24 cellular contexts compared by ENCODE assay signal in the genomic region with DNA sequence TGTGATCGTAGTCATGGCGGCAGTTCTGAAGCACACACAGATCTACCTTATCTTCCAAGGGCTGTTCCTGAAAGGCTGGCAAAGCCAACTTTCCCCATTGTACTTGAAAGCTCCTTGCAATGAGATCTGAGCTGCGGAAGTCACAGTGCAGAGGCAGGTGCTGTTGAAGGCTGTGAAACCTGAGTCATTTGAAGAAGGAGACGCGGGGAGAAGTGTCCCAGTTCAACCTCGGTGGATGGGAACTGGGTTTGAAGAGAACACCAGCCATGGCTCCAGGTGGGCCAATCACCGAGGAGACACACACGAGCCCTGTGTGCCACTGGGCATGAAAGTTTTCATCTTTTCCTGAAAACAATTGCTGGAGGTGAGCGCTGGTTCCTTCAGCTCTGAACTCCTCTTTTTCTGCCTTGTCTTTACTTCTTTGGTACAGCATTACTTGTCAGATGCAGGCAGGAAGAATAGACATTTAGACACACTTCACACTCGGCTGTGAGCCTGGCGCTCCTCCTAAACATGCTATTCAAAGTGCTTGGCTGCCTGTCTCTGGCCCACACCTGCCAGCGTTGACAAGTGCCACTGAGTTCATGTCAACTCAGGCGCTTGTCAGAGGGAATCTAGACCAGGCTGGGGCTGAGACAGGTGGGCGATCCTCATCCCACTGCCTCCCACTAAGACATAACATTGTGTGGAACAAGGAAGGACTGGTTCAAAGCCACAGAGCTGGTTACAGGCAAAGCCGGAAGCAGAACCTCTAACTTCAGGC. TPM values are rescaled to one million over a fixed set of nuclear protein-coding genes. Genes with fewer than 3 reads are reported as not detected.
DNase-seq lines count a peak whose midpoint lies in the region; ATAC-seq, FAIRE-seq and TF ChIP-seq lines count a peak whose summit lies in the region.
"Had no signal": no experiment of that assay in that cellular context is flagged by ENCODE, and none has a peak within 500 bp of the region (broad histone marks: within the 10 kb centered on the region; RNA-seq: fewer than 3 reads in every experiment).

No MANE protein-coding gene starts in this region.

- peaks cover 36% of the 10 kb centered on the region for H3K27me3 Mint-ChIP-seq in stimulated activated memory B cell treated with anti-CD40 and anti-IgM and Interleukin-4, amounts not matched to agents 10 μg/mL and 1 μg/mL and 100 μg/mL, for 72 hours
- H3K27me3 Mint-ChIP-seq: activated CD8-positive, alpha-beta T cell treated with anti-CD3 and anti-CD28 coated beads for 36 hours had no signal

- H3K9me3 ChIP-seq in kidney (ENCODE audit: control insufficient read depth in 1 of 2, low read length in 2 of 2) (no peaks in the 10 kb centered on the region), upper lobe of right lung (no peaks in the 10 kb centered on the region), gastrocnemius medialis (no peaks in the 10 kb centered on the region), smooth muscle cell (replicated peaks; ENCODE audit: low read depth) (no peaks in the 10 kb centered on the region)
- H3K9me3 ChIP-seq: Caco-2, lower lobe of right lung, neutrophil, upper lobe of left lung had no signal

- intact Hi-C loops in kidney (cut with DNase I) (no loop called here), upper lobe of right lung (cut with DNase I) (no loop called here), gastrocnemius medialis (cut with DNase I; ENCODE audit: low total_unique reads) (no loop called here)

- WGBS in smooth muscle cell (ENCODE audit: low lambda C conversion rate) = 91% methylated on average over 15 of the region's 15 CpGs

- ATAC-seq in upper lobe of right lung (no peak), gastrocnemius medialis (no peak)
- ATAC-seq in stimulated activated memory B cell treated with anti-CD40 and anti-IgM and Interleukin-4, amounts not matched to agents 10 μg/mL and 1 μg/mL and 100 μg/mL, for 72 hours = no peak
- ATAC-seq: activated CD8-positive, alpha-beta T cell treated with anti-CD3 and anti-CD28 coated beads for 36 hours; lower lobe of right lung; WTC11 had no signal

- H2AFZ ChIP-seq in smooth muscle cell (ENCODE audit: low read depth) = no peak overlapping the region

- peak; percentile 45 for DNase-seq in activated effector memory CD4-positive, alpha-beta T cell treated with anti-CD3 and anti-CD28 coated beads, Interleukin-2, amount 50 U/mL, for 16 hours
- DNase-seq in activated effector memory CD4-positive, alpha-beta T cell treated with Interleukin-2 at 50 U/mL for 16 hours = no peak
- DNase-seq in coronary artery (ENCODE audit: low spot score) = peak; percentile 50
- peak; percentile 42 for DNase-seq in kidney
- DNase-seq in upper lobe of right lung = peak; percentile 52
- DNase-seq in gastrocnemius medialis = no peak
- no peak for DNase-seq in smooth muscle cell (lab: John Stamatoyannopoulos, UW; ENCODE audit: unreplicated experiment)
- DNase-seq: activated CD8-positive, alpha-beta T cell treated with anti-CD3 and anti-CD28 coated beads for 36 hours; activated naive CD4-positive, alpha-beta T cell; amniotic stem cell; Caco-2; immature natural killer cell; lower lobe of right lung; NCI-H187; NCI-H446 treated with DMSO at 0.1 percent for 48 hours; RPMI8226; T-helper 9 cell had no signal

- H3K27ac ChIP-seq in coronary artery = no peak overlapping the region
- H3K27ac ChIP-seq in kidney (ENCODE audit: low read depth in 2 of 2, low read length in 2 of 2) = no peak overlapping the region
- H3K27ac ChIP-seq in upper lobe of right lung = no peak overlapping the region
- no peak overlapping the region for H3K27ac ChIP-seq in gastrocnemius medialis
- no peak overlapping the region for H3K27ac ChIP-seq in smooth muscle cell (ENCODE audit: low read depth)
- H3K27ac ChIP-seq: lower lobe of right lung, neutrophil, upper lobe of left lung had no signal

- no peaks in the 10 kb centered on the region for H3K4me1 Mint-ChIP-seq in stimulated activated memory B cell treated with anti-CD40 and anti-IgM and Interleukin-4, amounts not matched to agents 10 μg/mL and 1 μg/mL and 100 μg/mL, for 72 hours
- H3K4me1 Mint-ChIP-seq: immature natural killer cell had no signal

- H3K27ac Mint-ChIP-seq in stimulated activated memory B cell treated with anti-CD40 and anti-IgM and Interleukin-4, amounts not matched to agents 10 μg/mL and 1 μg/mL and 100 μg/mL, for 72 hours = no peak overlapping the region
- H3K27ac Mint-ChIP-seq: activated CD8-positive, alpha-beta T cell treated with anti-CD3 and anti-CD28 coated beads for 36 hours; dendritic cell treated with granulocyte-macrophage colony-stimulating factor and Interleukin-4, amounts not matched to agents 40 ng/mL and 50 ng/mL, for 4 days; immature natural killer cell; WTC11 had no signal

- no peaks in the 10 kb centered on the region for H3K79me2 ChIP-seq in smooth muscle cell (ENCODE audit: low read depth)

- no peak for TF ChIP-seq CTCF in coronary artery (IDR thresholded peaks at IDR 0.05)
- no peak for TF ChIP-seq CTCF in kidney (IDR thresholded peaks at IDR 0.05; ENCODE audit: borderline replicate concordance, extremely low read depth, insufficient read depth)
- no peak for TF ChIP-seq CTCF in upper lobe of right lung (IDR thresholded peaks at IDR 0.05)
- TF ChIP-seq CTCF in gastrocnemius medialis (IDR thresholded peaks at IDR 0.05 in 4 of 5, conservative IDR thresholded peaks at IDR 0.05 in 1 of 5) = no peak
- TF ChIP-seq CTCF in smooth muscle cell (IDR thresholded peaks at IDR 0.05; ENCODE audit: borderline replicate concordance, insufficient read depth, poor library complexity, severe bottlenecking) = no peak

- no peaks in the 10 kb centered on the region for H4K20me1 ChIP-seq in smooth muscle cell (ENCODE audit: low read depth)

- H3K9ac ChIP-seq in kidney (ENCODE audit: low read length in 2 of 2) = no peak overlapping the region
- H3K9ac ChIP-seq in smooth muscle cell (ENCODE audit: low read depth) = no peak overlapping the region

- H3K36me3 ChIP-seq in kidney (ENCODE audit: control insufficient read depth in 1 of 2, insufficient read depth in 2 of 2, low read length in 2 of 2) (no peaks in the 10 kb centered on the region), upper lobe of right lung (no peaks in the 10 kb centered on the region), gastrocnemius medialis (no peaks in the 10 kb centered on the region), smooth muscle cell (ENCODE audit: low read depth) (no peaks in the 10 kb centered on the region)
- H3K36me3 ChIP-seq: lower lobe of right lung, neutrophil, upper lobe of left lung had no signal

- no peaks in the 10 kb centered on the region for H3F3A ChIP-seq in smooth muscle cell (ENCODE audit: low read depth)

- no peak for FAIRE-seq in kidney (lab: Jason Lieb, UNC)
- FAIRE-seq: bronchial epithelial cell, GM12891 had no signal

- no peak overlapping the region for H3K4me2 ChIP-seq in smooth muscle cell

- H3K27me3 ChIP-seq in upper lobe of right lung (peaks cover 5% of the 10 kb centered on the region), gastrocnemius medialis (peaks cover 8 to 18% (median 10%) of the 10 kb centered on the region in 3 donors), smooth muscle cell (ENCODE audit: low read depth) (peaks cover 11% of the 10 kb centered on the region)
- H3K27me3 ChIP-seq: upper lobe of left lung had no signal

- H3K4me3 ChIP-seq in coronary artery = no peak overlapping the region
- H3K4me3 ChIP-seq in kidney (ENCODE audit: low read length in 2 of 2) = no peak overlapping the region
- no peak overlapping the region for H3K4me3 ChIP-seq in upper lobe of right lung
- no peak overlapping the region for H3K4me3 ChIP-seq in gastrocnemius medialis
- no peak overlapping the region for H3K4me3 ChIP-seq in smooth muscle cell
- H3K4me3 ChIP-seq: lower lobe of right lung, upper lobe of left lung had no signal

- H3K9me3 Mint-ChIP-seq in stimulated activated memory B cell treated with anti-CD40 and anti-IgM and Interleukin-4, amounts not matched to agents 10 μg/mL and 1 μg/mL and 100 μg/mL, for 72 hours = no peaks in the 10 kb centered on the region
- H3K9me3 Mint-ChIP-seq: activated CD8-positive, alpha-beta T cell treated with anti-CD3 and anti-CD28 coated beads for 36 hours; dendritic cell treated with granulocyte-macrophage colony-stimulating factor and Interleukin-4, amounts not matched to agents 40 ng/mL and 50 ng/mL, for 4 days; immature natural killer cell; WTC11 had no signal

- H3K4me1 ChIP-seq in kidney (ENCODE audit: control insufficient read depth in 1 of 2, insufficient read depth in 1 of 2, low read depth in 1 of 2, low read length in 2 of 2) = peaks cover 12 to 19% of the 10 kb centered on the region in 2 donors
- peaks cover 4% of the 10 kb centered on the region for H3K4me1 ChIP-seq in upper lobe of right lung
- H3K4me1 ChIP-seq in gastrocnemius medialis = no peaks in the 10 kb centered on the region
- no peaks in the 10 kb centered on the region for H3K4me1 ChIP-seq in smooth muscle cell (ENCODE audit: low read depth)
- H3K4me1 ChIP-seq: lower lobe of right lung, upper lobe of left lung had no signal

- no peak overlapping the region for H3K4me3 Mint-ChIP-seq in stimulated activated memory B cell treated with anti-CD40 and anti-IgM and Interleukin-4, amounts not matched to agents 10 μg/mL and 1 μg/mL and 100 μg/mL, for 72 hours
- H3K4me3 Mint-ChIP-seq: activated CD8-positive, alpha-beta T cell treated with anti-CD3 and anti-CD28 coated beads for 36 hours; dendritic cell treated with granulocyte-macrophage colony-stimulating factor and Interleukin-4, amounts not matched to agents 40 ng/mL and 50 ng/mL, for 4 days; immature natural killer cell; WTC11 had no signal

- in situ Hi-C loops in gastrocnemius medialis (cut with MboI; ENCODE audit: low sequenced_read_pairs in 4 of 4) = no loop called here

- no peaks in the 10 kb centered on the region for H3K36me3 Mint-ChIP-seq in stimulated activated memory B cell treated with anti-CD40 and anti-IgM and Interleukin-4, amounts not matched to agents 10 μg/mL and 1 μg/mL and 100 μg/mL, for 72 hours
- H3K36me3 Mint-ChIP-seq: immature natural killer cell, WTC11 had no signal

- no peak for TF ChIP-seq POLR2A in gastrocnemius medialis (IDR thresholded peaks at IDR 0.05)

RNA-seq across cellular contexts. Expression of gene PDE9A, which starts 25.7 kb away (rescaled TPM):
- total RNA-seq in kidney = 39.0 TPM
- polyA plus RNA-seq in kidney (ENCODE audit: insufficient read depth, low read depth, low replicate concordance) = 30.1 TPM
- total RNA-seq in upper lobe of right lung = 15.3 TPM
- 1 to 10 TPM; 1.4 to 4.5 (median 1.8) TPM for total RNA-seq in gastrocnemius medialis
- 9.6 and 12.3 TPM in 2 replicates for total RNA-seq in smooth muscle cell
- polyA plus RNA-seq in smooth muscle cell = 4.3 and 7.3 TPM in 2 replicates

Comparison
In these comparisons a context has a peak if more than half of its experiments do, and no peak if none do; other contexts are left out.
1. DNase-seq: peak in activated effector memory CD4-positive, alpha-beta T cell treated with anti-CD3 and anti-CD28 coated beads, Interleukin-2, amount 50 U/mL, for 16 hours (single experiment), coronary artery (single experiment), kidney (single experiment) and upper lobe of right lung (single experiment); none in activated effector memory CD4-positive, alpha-beta T cell treated with Interleukin-2 at 50 U/mL for 16 hours (single experiment), gastrocnemius medialis (0 of 2) and smooth muscle cell (single experiment).